Comparison of ENCODE assay signal across 23 cellular contexts in the genomic region with DNA sequence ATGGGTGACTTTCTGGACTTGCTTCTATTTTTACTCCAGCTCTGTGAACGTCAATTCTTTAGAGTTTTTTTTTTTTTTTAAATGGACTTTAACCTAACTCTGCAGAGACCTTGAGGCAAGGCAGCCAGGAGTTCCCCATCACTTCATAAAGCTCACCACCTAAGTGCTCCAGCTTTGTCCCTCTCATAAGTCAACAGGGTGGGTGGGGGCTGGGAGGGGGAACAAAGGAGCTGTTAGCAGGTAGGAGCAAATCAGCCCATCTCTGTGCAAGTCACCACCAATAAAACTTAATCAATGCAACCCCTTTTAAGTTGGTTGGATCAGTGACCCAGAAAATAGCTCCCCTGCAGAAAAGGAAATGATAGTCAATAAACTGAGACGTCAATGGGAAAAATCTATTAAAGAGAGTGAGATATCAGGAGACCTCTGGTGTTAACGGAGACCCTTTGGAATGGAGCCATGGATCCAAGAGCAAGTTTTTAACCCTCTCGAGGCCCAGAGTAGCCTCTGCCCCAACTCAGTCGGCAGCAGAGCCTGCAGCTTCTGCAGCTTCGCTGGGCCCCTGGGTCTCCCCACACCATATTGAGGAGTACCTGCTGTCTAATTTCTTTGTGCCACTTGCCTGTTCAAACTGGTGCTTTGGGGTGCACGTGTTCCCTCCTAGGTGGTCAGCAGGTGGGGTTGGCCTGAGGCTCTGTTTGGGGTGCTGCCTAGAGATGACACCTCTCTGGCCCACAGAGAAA. TPM values are rescaled to one million over a fixed set of nuclear protein-coding genes. Genes with fewer than 3 reads are reported as not detected.
"Had no signal": no experiment of that assay in that cellular context is flagged by ENCODE, and none has a peak within 500 bp of the region (broad histone marks: within the 10 kb centered on the region; RNA-seq: fewer than 3 reads in every experiment).

No MANE protein-coding gene starts in this region.

- DNase-seq: activated CD4-positive, alpha-beta T cell treated with anti-CD3 and anti-CD28 coated beads, Interleukin-2, amount 10 ng/mL, durations not matched to agents 7 days and 5 days; activated CD4-positive, CD25-positive, alpha-beta regulatory T cell treated with anti-CD3 and anti-CD28 coated beads, Interleukin-2, amount 50 U/mL, for 72 hours; activated CD8-positive, alpha-beta memory T cell treated with anti-CD3 and anti-CD28 coated beads, Interleukin-2, amount 10 ng/mL, durations not matched to agents 7 days and 5 days; activated CD8-positive, alpha-beta T cell treated with anti-CD3 and anti-CD28 coated beads for 36 hours; activated effector memory CD4-positive, alpha-beta T cell treated with anti-CD3 and anti-CD28 coated beads, Interleukin-2, amount 50 U/mL, for 16 hours; activated naive CD4-positive, alpha-beta T cell treated with anti-CD3 and anti-CD28 coated beads, Interleukin-2, amount 10 ng/mL, durations not matched to agents 7 days and 5 days; activated T-cell treated with anti-CD3 and anti-CD28 coated beads for 4 hours; amygdala; cerebellar nuclear complex; endodermal cell; esophagus squamous epithelium; gastrocnemius medialis; hypothalamus; naive thymus-derived CD8-positive, alpha-beta T cell; right cardiac atrium; stimulated activated CD4-positive, alpha-beta T cell treated with anti-CD3 and anti-CD28 coated beads, Interleukin-2, amount 100 ng/mL, for 24 hours; uterus had no signal

- H3K36me3 ChIP-seq: esophagus squamous epithelium, gastrocnemius medialis, stomach, suprapubic skin, transverse colon, uterus had no signal

- H3K4me3 ChIP-seq: coronary artery, esophagus squamous epithelium, gastrocnemius medialis, stomach, suprapubic skin, transverse colon, uterus had no signal

- H3K27me3 ChIP-seq: esophagus squamous epithelium, gastrocnemius medialis, suprapubic skin, transverse colon, uterus had no signal

- ATAC-seq: activated CD8-positive, alpha-beta memory T cell treated with anti-CD3 and anti-CD28 coated beads, Interleukin-2, amount 10 ng/mL, durations not matched to agents 7 days and 5 days; activated CD8-positive, alpha-beta T cell treated with anti-CD3 and anti-CD28 coated beads for 36 hours; gastrocnemius medialis; naive thymus-derived CD8-positive, alpha-beta T cell; right cardiac atrium; stimulated activated memory B cell treated with anti-CD40 and anti-IgM and Interleukin-4, amounts not matched to agents 10 μg/mL and 1 μg/mL and 100 μg/mL, for 72 hours had no signal

- H3K9me3 ChIP-seq: esophagus squamous epithelium, gastrocnemius medialis, stomach, suprapubic skin, transverse colon, uterus had no signal

- H3K27ac ChIP-seq: coronary artery, esophagus squamous epithelium, gastrocnemius medialis, stomach, suprapubic skin, transverse colon, uterus, VCaP had no signal

RNA-seq across cellular contexts. Expression of a gene that starts 27.6 kb away (rescaled TPM):
- total RNA-seq: naive thymus-derived CD8-positive, alpha-beta T cell had no signal
